1 cellular context compared by ENCODE assay signal in the genomic region with DNA sequence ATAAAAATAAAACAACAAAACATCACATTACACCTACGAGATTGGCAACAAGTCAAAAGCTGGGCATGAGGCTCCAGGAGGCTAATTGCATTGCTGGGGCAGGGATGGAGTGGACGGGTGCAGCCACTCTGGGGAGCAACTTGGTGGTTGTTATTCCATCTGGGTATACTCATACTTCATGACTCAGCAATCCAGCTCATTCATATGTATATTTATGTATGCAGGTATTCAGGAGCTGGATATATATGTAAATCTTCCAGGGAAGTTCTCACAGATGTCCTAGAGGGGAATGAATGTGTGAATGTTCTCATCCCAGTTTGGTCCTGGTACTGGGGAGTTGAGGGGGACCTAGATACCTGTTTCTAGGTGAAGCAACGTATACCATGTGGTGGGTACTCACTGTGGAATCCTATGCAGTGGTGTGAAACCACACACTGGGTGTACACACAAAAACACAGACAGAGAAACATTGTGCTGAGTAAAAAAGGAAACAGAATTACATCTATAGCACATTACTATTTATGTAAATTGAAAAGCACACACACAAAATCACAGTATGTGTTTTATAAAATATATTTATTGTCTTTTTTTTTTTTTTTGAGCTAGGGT.
TF ChIP-seq lines count a peak whose summit lies in the region.

No MANE protein-coding gene starts in this region.

TF ChIP-seq in IMR-90, 13 proteins besides CTCF, POLR2A, EP300 and RAD21 (continued from another document):
- TF ChIP-seq RFX5 (IDR thresholded peaks at IDR 0.05; ENCODE audit: low read depth, low read length) (no peak), MAZ (IDR thresholded peaks at IDR 0.05; ENCODE audit: borderline replicate concordance, low read depth, low read length) (no peak)
